In genomic region chr17:58085039-58085715, GRCh38 we compare ENCODE assay signal across 8 cellular contexts. TPM values are rescaled to one million over a fixed set of nuclear protein-coding genes. Genes with fewer than 3 reads are reported as not detected.
DNase-seq lines count a peak whose midpoint lies in the region; ATAC-seq and TF ChIP-seq lines count a peak whose summit lies in the region.

No MANE protein-coding gene starts in this region.

- H3K4me2 ChIP-seq in PC-3 (ENCODE audit: low read length): peak overlapping the region; percentile 97
- H3K4me2 ChIP-seq in osteoblast (ENCODE audit: insufficient read depth, low read length): peak overlapping the region; percentile 98

- H3K4me3 ChIP-seq in CD4-positive, alpha-beta memory T cell (ENCODE audit: low read length in 2 of 2): peak overlapping the region; percentile 79 to 85
- H3K4me3 ChIP-seq in PC-3 (ENCODE audit: low read length): peak overlapping the region; percentile 97
- peak overlapping the region; percentile 84 for H3K4me3 ChIP-seq in endocrine pancreas (ENCODE audit: control insufficient read depth, insufficient read depth, low read length)
- peak overlapping the region; percentile 90 for H3K4me3 ChIP-seq in osteoblast (ENCODE audit: insufficient read depth, low read length)

- peak overlapping the region; percentile 84; the same call in 1 of the 2 replicates for H3K9ac ChIP-seq in PC-3 (ENCODE audit: low read length)
- peak overlapping the region; percentile 47 for H3K9ac ChIP-seq in endocrine pancreas (ENCODE audit: control insufficient read depth, insufficient read depth, low read length)

- peaks cover 34 to 62% (median 51%) of the 10 kb centered on the region in 4 donors for H3K4me1 Mint-ChIP-seq in CD4-positive, alpha-beta memory T cell

- H3K9me3 Mint-ChIP-seq in CD4-positive, alpha-beta memory T cell: no peaks in the 10 kb centered on the region

- peaks cover 66% of the 10 kb centered on the region for H3K79me2 ChIP-seq in PC-3 (ENCODE audit: low read length)
- peaks cover 67% of the 10 kb centered on the region for H3K79me2 ChIP-seq in osteoblast (ENCODE audit: insufficient read depth, low read length)

- H2AFZ ChIP-seq in PC-3 (ENCODE audit: low read length) (no peak overlapping the region), osteoblast (ENCODE audit: low read length) (no peak overlapping the region)

- H3K4me1 ChIP-seq in CD4-positive, alpha-beta memory T cell (ENCODE audit: insufficient read depth, low read length): peaks cover 47% of the 10 kb centered on the region
- H3K4me1 ChIP-seq in PC-3 (ENCODE audit: insufficient read depth, low read length) (peaks cover 22% of the 10 kb centered on the region), endocrine pancreas (ENCODE audit: control insufficient read depth, insufficient read depth, low read length) (peaks cover 14% of the 10 kb centered on the region), osteoblast (ENCODE audit: insufficient read depth, low read length) (peaks cover 18% of the 10 kb centered on the region)

- ATAC-seq in PC-3 (no peak), HG02973 (IDR thresholded peaks at IDR 0.05; ENCODE audit: unreplicated experiment) (no peak)

- H3K36me3 Mint-ChIP-seq in CD4-positive, alpha-beta memory T cell: peaks cover 39 to 55% of the 10 kb centered on the region in 2 donors

- POLR2A ChIA-PET in CD4-positive, alpha-beta memory T cell (lab: Charles Lee; ENCODE audit: partially characterized antibody): interaction anchor here (1.2 to 3.0 kb wide), 4 partner anchors 13 to 235 kb away, joined by 4 to 44 read pairs (median 10); partner anchors contain the start of genes MRPS23 and SRSF1
- POLR2A ChIA-PET in PC-3 (lab: Charles Lee; ENCODE audit: unreplicated experiment): no interaction called here

- peak overlapping the region; percentile 91 to 95 (median 94) for H3K4me3 Mint-ChIP-seq in CD4-positive, alpha-beta memory T cell

- peak overlapping the region; percentile 72 to 95 (median 93) for H3K27ac Mint-ChIP-seq in CD4-positive, alpha-beta memory T cell

- H3K27me3 ChIP-seq in CD4-positive, alpha-beta memory T cell (ENCODE audit: insufficient read depth, low read length): no peaks in the 10 kb centered on the region
- no peaks in the 10 kb centered on the region for H3K27me3 ChIP-seq in PC-3 (ENCODE audit: low read length)
- H3K27me3 ChIP-seq in endocrine pancreas (ENCODE audit: control insufficient read depth, insufficient read depth, low read length): no peaks in the 10 kb centered on the region
- no peaks in the 10 kb centered on the region for H3K27me3 ChIP-seq in osteoblast (ENCODE audit: insufficient read depth, low read length)

- TF ChIP-seq CTCF in PC-3 (conservative IDR thresholded peaks at IDR 0.05; ENCODE audit: low read depth, low read length): no peak
- TF ChIP-seq CTCF in osteoblast (IDR thresholded peaks at IDR 0.05; ENCODE audit: extremely low read depth, low read depth, low read length): no peak

- H3K27ac ChIP-seq in CD4-positive, alpha-beta memory T cell (ENCODE audit: low read depth, low read length): peak overlapping the region; percentile 2
- H3K27ac ChIP-seq in PC-3 (ENCODE audit: low read length): no peak overlapping the region
- no peak overlapping the region for H3K27ac ChIP-seq in osteoblast (ENCODE audit: low read depth, low read length)

- BruUV-seq in PC-3 (replicated peaks; lab: Mats Ljungman, UMichigan): no TSS peak

- peaks cover 42% of the 10 kb centered on the region for H3K36me3 ChIP-seq in CD4-positive, alpha-beta memory T cell (ENCODE audit: insufficient read depth, low read length)
- H3K36me3 ChIP-seq in PC-3 (ENCODE audit: low read depth, low read length): peaks cover 53% of the 10 kb centered on the region
- peaks cover 3% of the 10 kb centered on the region for H3K36me3 ChIP-seq in endocrine pancreas (ENCODE audit: control insufficient read depth, insufficient read depth, low read length)
- H3K36me3 ChIP-seq in osteoblast (ENCODE audit: insufficient read depth, low read length): peaks cover 41% of the 10 kb centered on the region

- H3K9me3 ChIP-seq in CD4-positive, alpha-beta memory T cell (ENCODE audit: control insufficient read depth in 1 of 2, low read length in 2 of 2): no peaks in the 10 kb centered on the region
- H3K9me3 ChIP-seq in PC-3 (ENCODE audit: low read length) (no peaks in the 10 kb centered on the region), endocrine pancreas (ENCODE audit: control insufficient read depth, low read length) (no peaks in the 10 kb centered on the region), osteoblast (ENCODE audit: low read depth, low read length) (no peaks in the 10 kb centered on the region)

- H3F3A ChIP-seq in PC-3 (ENCODE audit: low read length, unreplicated experiment): no peaks in the 10 kb centered on the region

- CTCF ChIA-PET in CD4-positive, alpha-beta memory T cell (lab: Charles Lee; ENCODE audit: partially characterized antibody): interaction anchor here (1.0 kb wide), 3 partner anchors 79 to 86 kb away, joined by 3 to 4 read pairs (median 3); partner anchors contain the start of gene SRSF1
- CTCF ChIA-PET in PC-3 (lab: Charles Lee): no interaction called here

- peaks cover 66% of the 10 kb centered on the region for H4K20me1 ChIP-seq in PC-3 (ENCODE audit: low read length)
- peaks cover 58% of the 10 kb centered on the region for H4K20me1 ChIP-seq in osteoblast (ENCODE audit: insufficient read depth, low read length)

- intact Hi-C loops in CD4-positive, alpha-beta memory T cell (cut with micrococcal nuclease): loop anchor here (2.0 to 10.0 kb wide), 2 partner anchors 190 to 226 kb away; no protein-coding TSS in a partner anchor
- intact Hi-C loops in PC-3 (cut with micrococcal nuclease): no loop called here

- H3K9me2 ChIP-seq in PC-3 (replicated peaks; ENCODE audit: low read length): no peaks in the 10 kb centered on the region

- no peak for DNase-seq in CD4-positive, alpha-beta memory T cell
- DNase-seq in PC-3: no peak
- DNase-seq in osteoblast (ENCODE audit: insufficient read length, low spot score, missing footprints): no peak
- DNase-seq in SIG-M5 treated with dmso at 0.1 percent for 504 hours (lab: John Stamatoyannopoulos, UW; ENCODE audit: unreplicated experiment): no peak
- DNase-seq in NCI-H146 treated with DMSO at 0.1 percent for 48 hours (lab: John Stamatoyannopoulos, UW; ENCODE audit: unreplicated experiment): no peak
- no peak for DNase-seq in cortex of kidney (lab: John Stamatoyannopoulos, UW)

- H3K27me3 Mint-ChIP-seq in CD4-positive, alpha-beta memory T cell: no peaks in the 10 kb centered on the region

RNA-seq across cellular contexts. Expression of gene DYNLL2, which starts 2.0 kb away (rescaled TPM):
- 10 to 100 TPM; 45.6 to 45.8 TPM for total RNA-seq in CD4-positive, alpha-beta memory T cell
- 1 to 10 TPM in 1 of 2 donors, under 1 TPM in 1; 0.56 to 1.3 TPM for polyA plus RNA-seq in CD4-positive, alpha-beta memory T cell
- 38.0 and 50.3 TPM in 2 replicates for total RNA-seq in PC-3 (2014; rRNA removed)
- total RNA-seq in osteoblast: 9.7 and 9.8 TPM in 2 replicates
